Comparison of ENCODE assay signal across 2 cellular contexts in the genomic region with DNA sequence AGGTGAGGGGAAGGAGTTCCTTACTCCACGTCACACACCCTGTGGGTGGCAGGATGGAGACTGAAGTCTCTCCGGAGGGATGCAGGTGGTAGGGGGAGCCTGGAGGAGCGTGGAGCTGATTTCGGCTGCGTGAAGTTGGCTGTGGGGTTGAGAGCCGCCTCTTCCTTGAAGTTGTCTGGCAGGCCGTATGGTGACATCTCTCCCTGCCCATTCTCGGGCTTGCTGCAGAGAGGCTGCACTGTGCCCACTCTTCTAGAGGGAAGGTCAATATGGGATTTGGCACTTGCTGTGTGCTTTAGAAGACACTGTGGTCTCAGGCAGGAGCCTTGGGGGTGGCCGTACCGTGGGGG.
TF ChIP-seq lines count a peak whose summit lies in the region.

No MANE protein-coding gene starts in this region.

TF ChIP-seq in H1, 55 proteins besides CTCF, POLR2A, EP300 and RAD21:
- TF ChIP-seq SRF (IDR thresholded peaks at IDR 0.05; ENCODE audit: low read depth, low read length) = no peak
- TF ChIP-seq RBBP5 (IDR thresholded peaks at IDR 0.05; ENCODE audit: borderline replicate concordance, low read depth, low read length) = no peak
- TF ChIP-seq SAP30 (IDR thresholded peaks at IDR 0.05; ENCODE audit: insufficient read depth, insufficient replicate concordance, low read length) = no peak
- TF ChIP-seq YY1 (IDR thresholded peaks at IDR 0.05; ENCODE audit: low read depth, low read length) = no peak
- no peak for TF ChIP-seq BCL11A (IDR thresholded peaks at IDR 0.05; ENCODE audit: low read depth in 2 of 2, low read length in 2 of 2)
- no peak for TF ChIP-seq PHF8 (conservative IDR thresholded peaks at IDR 0.05; ENCODE audit: low read depth, low read length)

TF ChIP-seq in SK-N-SH treated with all-trans-retinoic acid at 6 μM for 48 hours, 23 proteins besides CTCF, POLR2A, EP300 and RAD21:
- TF ChIP-seq ZFP3 (CRISPR knock-in tag; IDR thresholded peaks at IDR 0.05) = no peak
- TF ChIP-seq, protein P1, sequence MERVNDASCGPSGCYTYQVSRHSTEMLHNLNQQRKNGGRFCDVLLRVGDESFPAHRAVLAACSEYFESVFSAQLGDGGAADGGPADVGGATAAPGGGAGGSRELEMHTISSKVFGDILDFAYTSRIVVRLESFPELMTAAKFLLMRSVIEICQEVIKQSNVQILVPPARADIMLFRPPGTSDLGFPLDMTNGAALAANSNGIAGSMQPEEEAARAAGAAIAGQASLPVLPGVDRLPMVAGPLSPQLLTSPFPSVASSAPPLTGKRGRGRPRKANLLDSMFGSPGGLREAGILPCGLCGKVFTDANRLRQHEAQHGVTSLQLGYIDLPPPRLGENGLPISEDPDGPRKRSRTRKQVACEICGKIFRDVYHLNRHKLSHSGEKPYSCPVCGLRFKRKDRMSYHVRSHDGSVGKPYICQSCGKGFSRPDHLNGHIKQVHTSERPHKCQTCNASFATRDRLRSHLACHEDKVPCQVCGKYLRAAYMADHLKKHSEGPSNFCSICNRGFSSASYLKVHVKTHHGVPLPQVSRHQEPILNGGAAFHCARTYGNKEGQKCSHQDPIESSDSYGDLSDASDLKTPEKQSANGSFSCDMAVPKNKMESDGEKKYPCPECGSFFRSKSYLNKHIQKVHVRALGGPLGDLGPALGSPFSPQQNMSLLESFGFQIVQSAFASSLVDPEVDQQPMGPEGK (CRISPR knock-in tag; IDR thresholded peaks at IDR 0.05; ENCODE audit: borderline replicate concordance) = no peak
- TF ChIP-seq ZFP30 (CRISPR knock-in tag; IDR thresholded peaks at IDR 0.05) = no peak
- TF ChIP-seq, protein P2, sequence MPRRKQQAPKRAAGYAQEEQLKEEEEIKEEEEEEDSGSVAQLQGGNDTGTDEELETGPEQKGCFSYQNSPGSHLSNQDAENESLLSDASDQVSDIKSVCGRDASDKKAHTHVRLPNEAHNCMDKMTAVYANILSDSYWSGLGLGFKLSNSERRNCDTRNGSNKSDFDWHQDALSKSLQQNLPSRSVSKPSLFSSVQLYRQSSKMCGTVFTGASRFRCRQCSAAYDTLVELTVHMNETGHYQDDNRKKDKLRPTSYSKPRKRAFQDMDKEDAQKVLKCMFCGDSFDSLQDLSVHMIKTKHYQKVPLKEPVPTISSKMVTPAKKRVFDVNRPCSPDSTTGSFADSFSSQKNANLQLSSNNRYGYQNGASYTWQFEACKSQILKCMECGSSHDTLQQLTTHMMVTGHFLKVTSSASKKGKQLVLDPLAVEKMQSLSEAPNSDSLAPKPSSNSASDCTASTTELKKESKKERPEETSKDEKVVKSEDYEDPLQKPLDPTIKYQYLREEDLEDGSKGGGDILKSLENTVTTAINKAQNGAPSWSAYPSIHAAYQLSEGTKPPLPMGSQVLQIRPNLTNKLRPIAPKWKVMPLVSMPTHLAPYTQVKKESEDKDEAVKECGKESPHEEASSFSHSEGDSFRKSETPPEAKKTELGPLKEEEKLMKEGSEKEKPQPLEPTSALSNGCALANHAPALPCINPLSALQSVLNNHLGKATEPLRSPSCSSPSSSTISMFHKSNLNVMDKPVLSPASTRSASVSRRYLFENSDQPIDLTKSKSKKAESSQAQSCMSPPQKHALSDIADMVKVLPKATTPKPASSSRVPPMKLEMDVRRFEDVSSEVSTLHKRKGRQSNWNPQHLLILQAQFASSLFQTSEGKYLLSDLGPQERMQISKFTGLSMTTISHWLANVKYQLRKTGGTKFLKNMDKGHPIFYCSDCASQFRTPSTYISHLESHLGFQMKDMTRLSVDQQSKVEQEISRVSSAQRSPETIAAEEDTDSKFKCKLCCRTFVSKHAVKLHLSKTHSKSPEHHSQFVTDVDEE (CRISPR knock-in tag; IDR thresholded peaks at IDR 0.05) = no peak
- TF ChIP-seq PPARA (CRISPR knock-in tag; IDR thresholded peaks at IDR 0.05; ENCODE audit: borderline replicate concordance) = no peak
- no peak for TF ChIP-seq OSR1 (CRISPR knock-in tag; IDR thresholded peaks at IDR 0.05)
- no peak for TF ChIP-seq CSDC2 (CRISPR knock-in tag; IDR thresholded peaks at IDR 0.05)
- TF ChIP-seq, protein P3, sequence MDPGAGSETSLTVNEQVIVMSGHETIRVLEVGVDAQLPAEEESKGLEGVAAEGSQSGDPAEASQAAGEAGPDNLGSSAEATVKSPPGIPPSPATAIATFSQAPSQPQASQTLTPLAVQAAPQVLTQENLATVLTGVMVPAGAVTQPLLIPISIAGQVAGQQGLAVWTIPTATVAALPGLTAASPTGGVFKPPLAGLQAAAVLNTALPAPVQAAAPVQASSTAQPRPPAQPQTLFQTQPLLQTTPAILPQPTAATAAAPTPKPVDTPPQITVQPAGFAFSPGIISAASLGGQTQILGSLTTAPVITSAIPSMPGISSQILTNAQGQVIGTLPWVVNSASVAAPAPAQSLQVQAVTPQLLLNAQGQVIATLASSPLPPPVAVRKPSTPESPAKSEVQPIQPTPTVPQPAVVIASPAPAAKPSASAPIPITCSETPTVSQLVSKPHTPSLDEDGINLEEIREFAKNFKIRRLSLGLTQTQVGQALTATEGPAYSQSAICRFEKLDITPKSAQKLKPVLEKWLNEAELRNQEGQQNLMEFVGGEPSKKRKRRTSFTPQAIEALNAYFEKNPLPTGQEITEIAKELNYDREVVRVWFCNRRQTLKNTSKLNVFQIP (CRISPR knock-in tag; IDR thresholded peaks at IDR 0.05; ENCODE audit: borderline replicate concordance, low read depth) = no peak
- no peak for TF ChIP-seq TOX (CRISPR knock-in tag; IDR thresholded peaks at IDR 0.05; ENCODE audit: borderline replicate concordance)
- no peak for TF ChIP-seq BACH2 (CRISPR knock-in tag; IDR thresholded peaks at IDR 0.05; ENCODE audit: borderline replicate concordance)
- TF ChIP-seq ESRRG (CRISPR knock-in tag; IDR thresholded peaks at IDR 0.05) = no peak
- no peak for TF ChIP-seq SNAI2 (CRISPR knock-in tag; IDR thresholded peaks at IDR 0.05)
- TF ChIP-seq TCF4 (CRISPR knock-in tag; IDR thresholded peaks at IDR 0.05; ENCODE audit: borderline replicate concordance) = no peak
- no peak for TF ChIP-seq ZNF565 (CRISPR knock-in tag; conservative IDR thresholded peaks at IDR 0.05; ENCODE audit: low read depth)
- TF ChIP-seq ZNF8 (CRISPR knock-in tag; IDR thresholded peaks at IDR 0.05) = no peak
- TF ChIP-seq ISL1 (CRISPR knock-in tag; IDR thresholded peaks at IDR 0.05) = no peak
- TF ChIP-seq GLIS3 (CRISPR knock-in tag; IDR thresholded peaks at IDR 0.05) = no peak
- TF ChIP-seq, protein P4, sequence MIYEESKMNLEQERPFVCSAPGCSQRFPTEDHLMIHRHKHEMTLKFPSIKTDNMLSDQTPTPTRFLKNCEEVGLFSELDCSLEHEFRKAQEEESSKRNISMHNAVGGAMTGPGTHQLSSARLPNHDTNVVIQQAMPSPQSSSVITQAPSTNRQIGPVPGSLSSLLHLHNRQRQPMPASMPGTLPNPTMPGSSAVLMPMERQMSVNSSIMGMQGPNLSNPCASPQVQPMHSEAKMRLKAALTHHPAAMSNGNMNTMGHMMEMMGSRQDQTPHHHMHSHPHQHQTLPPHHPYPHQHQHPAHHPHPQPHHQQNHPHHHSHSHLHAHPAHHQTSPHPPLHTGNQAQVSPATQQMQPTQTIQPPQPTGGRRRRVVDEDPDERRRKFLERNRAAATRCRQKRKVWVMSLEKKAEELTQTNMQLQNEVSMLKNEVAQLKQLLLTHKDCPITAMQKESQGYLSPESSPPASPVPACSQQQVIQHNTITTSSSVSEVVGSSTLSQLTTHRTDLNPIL (CRISPR knock-in tag; IDR thresholded peaks at IDR 0.05; ENCODE audit: low read depth) = no peak
- TF ChIP-seq ZNF70 (CRISPR knock-in tag; IDR thresholded peaks at IDR 0.05) = no peak
